32 cellular contexts compared by ENCODE assay signal in the genomic region with DNA sequence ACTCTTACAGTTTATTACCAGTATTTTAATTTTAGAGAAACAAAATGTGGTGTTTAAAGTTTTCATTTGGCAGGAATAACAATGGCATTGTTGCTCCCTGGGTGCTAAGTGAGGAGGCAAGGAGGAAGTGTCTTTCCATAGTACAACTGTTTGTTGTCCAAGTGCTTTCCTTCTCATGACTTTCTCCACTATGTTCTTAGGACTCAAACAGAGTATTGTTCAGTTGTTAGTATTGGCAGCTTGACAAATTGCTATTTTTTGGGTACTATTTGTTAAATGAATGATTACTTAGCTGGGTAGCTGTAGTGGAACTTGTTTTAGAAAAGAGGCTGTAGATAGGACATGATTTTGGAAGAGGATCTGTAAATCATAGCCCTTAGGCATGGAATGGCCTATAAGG. TPM values are rescaled to one million over a fixed set of nuclear protein-coding genes. Genes with fewer than 3 reads are reported as not detected.
"Had no signal": no experiment of that assay in that cellular context is flagged by ENCODE, and none has a peak within 500 bp of the region (broad histone marks: within the 10 kb centered on the region; RNA-seq: fewer than 3 reads in every experiment).

No MANE protein-coding gene starts in this region.

- H3K9ac ChIP-seq: SK-N-SH had no signal

- ATAC-seq: activated CD4-positive, alpha-beta T cell treated with anti-CD3 and anti-CD28 coated beads for 36 hours; activated naive CD4-positive, alpha-beta T cell treated with anti-CD3 and anti-CD28 coated beads, Interleukin-2, amount 50 U/mL, for 72 hours; activated naive CD8-positive, alpha-beta T cell treated with anti-CD3 and anti-CD28 coated beads, Interleukin-2, amount 50 U/mL, for 24 hours; body of pancreas had no signal

- H3K4me2 ChIP-seq: SK-N-SH had no signal

- H3K4me1 ChIP-seq: ascending aorta had no signal

- H3K27me3 ChIP-seq: ascending aorta, body of pancreas had no signal

- H3K27ac ChIP-seq: ascending aorta, body of pancreas, WERI-Rb-1 had no signal

- H3K4me3 ChIP-seq: ascending aorta, body of pancreas had no signal

- H3K9me3 ChIP-seq: ascending aorta, body of pancreas, SK-N-SH had no signal

- DNase-seq: activated CD4-positive, alpha-beta memory T cell treated with anti-CD3 and anti-CD28 coated beads, Interleukin-2, amount 10 ng/mL, durations not matched to agents 7 days and 5 days; activated CD4-positive, alpha-beta T cell treated with anti-CD3 and anti-CD28 coated beads for 36 hours; activated CD4-positive, alpha-beta T cell treated with anti-CD3 and anti-CD28 coated beads, Interleukin-2, amount 50 U/mL, for 1 hour; activated naive CD8-positive, alpha-beta T cell treated with anti-CD3 and anti-CD28 coated beads, Interleukin-2, amount 50 U/mL, for 24 hours; activated T-cell treated with anti-CD3 and anti-CD28 coated beads for 4 hours; activated T-cell treated with anti-CD3 and anti-CD28 coated beads, Interleukin-2, amount 50 U/mL, for 48 hours; amniotic stem cell; body of pancreas; Kasumi-1; KBM-7; NCI-H1092 treated with DMSO at 0.1 percent for 48 hours; NCI-H1417 treated with DMSO at 0.1 percent for 48 hours; NCI-H1694; NCI-H2029; NCI-H2107; NCI-H2171 treated with DMSO at 0.1 percent for 48 hours; NCI-H226; NCI-H510A; NCI-H526 treated with DMSO at 0.1 percent for 48 hours; NCI-H82; SIG-M5; SK-N-SH; T-helper 1 cell; WERI-Rb-1 had no signal

RNA-seq across cellular contexts. Expression of a gene that starts 33.8 kb away (rescaled TPM):
- total RNA-seq: activated CD4-positive, alpha-beta memory T cell treated with anti-CD3 and anti-CD28 coated beads, Interleukin-2, amount 10 ng/mL, durations not matched to agents 7 days and 5 days; activated CD4-positive, alpha-beta T cell treated with anti-CD3 and anti-CD28 coated beads for 36 hours; activated CD8-positive, alpha-beta memory T cell treated with anti-CD3 and anti-CD28 coated beads for 36 hours; activated naive CD4-positive, alpha-beta T cell treated with anti-CD3 and anti-CD28 coated beads, Interleukin-2, amount 50 U/mL, for 72 hours; activated T-helper 2 cell treated with anti-CD3 and anti-CD28 coated beads, Interferon-gamma antibody, Interleukin-2, Interleukin-4, amounts not matched to agents 10 μg/mL and 5 μg/mL and 100 μg/mL, durations not matched to agents 14 hours and 24 hours and 36 hours; ascending aorta; body of pancreas; M059J; OCI-LY7; RPMI7951; T-helper 2 cell treated with Interferon-gamma antibody and Interleukin-4, amounts not matched to agents 100 ng/mL and 5 ng/mL, for 36 hours had no signal
- polyA plus RNA-seq: SK-N-SH had no signal
